In genomic region chr10:114261116-114261515, GRCh38 we compare ENCODE assay signal across 15 cellular contexts. TPM values are rescaled to one million over a fixed set of nuclear protein-coding genes. Genes with fewer than 3 reads are reported as not detected.
DNase-seq lines count a peak whose midpoint lies in the region; ATAC-seq and TF ChIP-seq lines count a peak whose summit lies in the region.
"Had no signal": no experiment of that assay in that cellular context is flagged by ENCODE, and none has a peak within 500 bp of the region (broad histone marks: within the 10 kb centered on the region; RNA-seq: fewer than 3 reads in every experiment).

No MANE protein-coding gene starts in this region.

- TF ChIP-seq CTCF in left ventricle myocardium inferior (IDR thresholded peaks at IDR 0.05; ENCODE audit: borderline replicate concordance): no peak

- H3K9me3 ChIP-seq in left ventricle myocardium inferior (replicated peaks): no peaks in the 10 kb centered on the region

- DNase-seq in EH (ENCODE audit: low read depth) (peak; percentile 80), astrocyte of the hippocampus (ENCODE audit: low read depth, low spot score) (peak; percentile 64), myocyte (ENCODE audit: low read depth) (peak; percentile 91), NCI-H345 treated with DMSO at 0.1 percent for 48 hours (lab: John Stamatoyannopoulos, UW; ENCODE audit: unreplicated experiment) (no peak), posterior vena cava (ENCODE audit: low spot score) (no peak), left ventricle myocardium inferior (no peak)
- DNase-seq: activated CD4-positive, alpha-beta T cell treated with anti-CD3 and anti-CD28 coated beads, Interleukin-2, amount 50 U/mL, for 48 hours; GOT3; NCI-H524 treated with DMSO at 0.1 percent for 48 hours; retina; RPMI8226; stimulated activated naive CD8-positive, alpha-beta T cell treated with anti-CD3 and anti-CD28 coated beads, Interleukin-15, amount 100 ng/mL, for 72 hours; T1000 had no signal

- ATAC-seq in HG02885 (IDR thresholded peaks at IDR 0.05; ENCODE audit: poor library complexity, unreplicated experiment): peak; percentile 48
- no peak for ATAC-seq in HG03460 (IDR thresholded peaks at IDR 0.05; ENCODE audit: unreplicated experiment)
- ATAC-seq: stimulated activated naive CD8-positive, alpha-beta T cell treated with anti-CD3 and anti-CD28 coated beads, Interleukin-15, amount 100 ng/mL, for 72 hours had no signal

- no peaks in the 10 kb centered on the region for H3K27me3 ChIP-seq in left ventricle myocardium inferior (ENCODE audit: low read depth)

- no peak overlapping the region for H3K27ac ChIP-seq in left ventricle myocardium inferior (replicated peaks)

- H3K4me3 ChIP-seq in left ventricle myocardium inferior: no peak overlapping the region

- no peaks in the 10 kb centered on the region for H3K36me3 ChIP-seq in left ventricle myocardium inferior

- peaks cover 53% of the 10 kb centered on the region for H3K4me1 ChIP-seq in left ventricle myocardium inferior

- intact Hi-C loops in posterior vena cava (cut with DNase I) (no loop called here), left ventricle myocardium inferior (cut with micrococcal nuclease) (no loop called here)

RNA-seq across cellular contexts. Expression of gene VWA2, which starts 22.1 kb away (rescaled TPM):
- total RNA-seq in myocyte (0.26 and 0.45 TPM in 2 replicates), posterior vena cava (not detected), left ventricle myocardium inferior (not detected)
- polyA plus RNA-seq in myocyte (2012): 0.16 TPM

Comparison
In these comparisons a context has a peak if more than half of its experiments do, and no peak if none do; other contexts are left out.
1. DNase-seq: peak in EH (single experiment), astrocyte of the hippocampus (single experiment) and myocyte (single experiment); none in NCI-H345 treated with DMSO at 0.1 percent for 48 hours (single experiment), posterior vena cava (single experiment) and left ventricle myocardium inferior (single experiment).